1 cellular context compared by ENCODE assay signal in the genomic region with DNA sequence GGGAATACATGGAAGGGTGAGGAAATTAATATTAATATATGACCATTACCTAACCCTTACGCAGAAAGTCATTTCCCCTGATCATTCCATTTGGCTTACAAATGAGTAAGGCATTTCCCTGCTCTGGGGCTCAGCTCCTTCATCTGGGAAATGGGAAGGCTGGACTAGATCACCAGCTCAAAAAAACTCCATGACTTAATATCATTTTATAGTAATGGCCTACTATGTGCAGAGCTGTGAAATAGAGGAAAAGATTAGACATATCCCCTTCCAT.
A peak's percentile ranks its signal among the peaks of the same experiment; 100 is the strongest.
TF ChIP-seq lines count a peak whose summit lies in the region.

No MANE protein-coding gene starts in this region.

TF ChIP-seq in SK-N-SH, 30 proteins besides CTCF, POLR2A, EP300 and RAD21 (continued from another document):
- TF ChIP-seq FOXJ3 (CRISPR knock-in tag; IDR thresholded peaks at IDR 0.05) (no peak), GABPA (IDR thresholded peaks at IDR 0.05; ENCODE audit: low read depth) (no peak), CHD2 (IDR thresholded peaks at IDR 0.05; ENCODE audit: low read length, partially characterized antibody) (no peak), YY1 (IDR thresholded peaks at IDR 0.05; ENCODE audit: low read depth) (no peak), EZH2phosphoT487 (IDR thresholded peaks at IDR 0.05; ENCODE audit: borderline replicate concordance, low read depth) (no peak), RXRA (IDR thresholded peaks at IDR 0.05; ENCODE audit: borderline replicate concordance, low read depth) (no peak), PBX3 (IDR thresholded peaks at IDR 0.05) (peak; percentile 23; the same call in 1 of the 2 replicates), FOSL2 (IDR thresholded peaks at IDR 0.05; ENCODE audit: borderline replicate concordance, low read depth) (peak; percentile 32; the same call in 1 of the 2 replicates), ZBTB33 (IDR thresholded peaks at IDR 0.05; ENCODE audit: borderline replicate concordance, low read depth) (no peak)
- TF ChIP-seq, protein P1, sequence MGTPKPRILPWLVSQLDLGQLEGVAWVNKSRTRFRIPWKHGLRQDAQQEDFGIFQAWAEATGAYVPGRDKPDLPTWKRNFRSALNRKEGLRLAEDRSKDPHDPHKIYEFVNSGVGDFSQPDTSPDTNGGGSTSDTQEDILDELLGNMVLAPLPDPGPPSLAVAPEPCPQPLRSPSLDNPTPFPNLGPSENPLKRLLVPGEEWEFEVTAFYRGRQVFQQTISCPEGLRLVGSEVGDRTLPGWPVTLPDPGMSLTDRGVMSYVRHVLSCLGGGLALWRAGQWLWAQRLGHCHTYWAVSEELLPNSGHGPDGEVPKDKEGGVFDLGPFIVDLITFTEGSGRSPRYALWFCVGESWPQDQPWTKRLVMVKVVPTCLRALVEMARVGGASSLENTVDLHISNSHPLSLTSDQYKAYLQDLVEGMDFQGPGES (IDR thresholded peaks at IDR 0.05; ENCODE audit: low read depth, low read length): no peak
- TF ChIP-seq, protein P2, sequence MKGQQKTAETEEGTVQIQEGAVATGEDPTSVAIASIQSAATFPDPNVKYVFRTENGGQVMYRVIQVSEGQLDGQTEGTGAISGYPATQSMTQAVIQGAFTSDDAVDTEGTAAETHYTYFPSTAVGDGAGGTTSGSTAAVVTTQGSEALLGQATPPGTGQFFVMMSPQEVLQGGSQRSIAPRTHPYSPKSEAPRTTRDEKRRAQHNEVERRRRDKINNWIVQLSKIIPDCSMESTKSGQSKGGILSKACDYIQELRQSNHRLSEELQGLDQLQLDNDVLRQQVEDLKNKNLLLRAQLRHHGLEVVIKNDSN (IDR thresholded peaks at IDR 0.05; ENCODE audit: borderline replicate concordance, low read depth): no peak
